1 cellular context compared by ENCODE assay signal in genomic region chr1:1207254-1207902, GRCh38.
TF ChIP-seq lines count a peak whose summit lies in the region.

No MANE protein-coding gene starts in this region.

TF ChIP-seq in SK-N-SH, 30 proteins besides CTCF, POLR2A, EP300 and RAD21 (continued from another document):
- TF ChIP-seq TEAD4 (IDR thresholded peaks at IDR 0.05; ENCODE audit: borderline replicate concordance, insufficient read depth) (no peak), JUND (IDR thresholded peaks at IDR 0.05) (no peak), FOXM1 (IDR thresholded peaks at IDR 0.05; ENCODE audit: low read depth) (no peak), ELF1 (IDR thresholded peaks at IDR 0.05) (no peak), USF1 (IDR thresholded peaks at IDR 0.05; ENCODE audit: borderline replicate concordance, low read depth) (no peak), NFIC (IDR thresholded peaks at IDR 0.05; ENCODE audit: borderline replicate concordance) (no peak), TAF1 (IDR thresholded peaks at IDR 0.05; ENCODE audit: borderline replicate concordance, low read depth, low read length) (no peak), MEF2A (IDR thresholded peaks at IDR 0.05; ENCODE audit: borderline replicate concordance, low read depth) (no peak)
